Comparison of ENCODE assay signal across 6 cellular contexts in the genomic region with DNA sequence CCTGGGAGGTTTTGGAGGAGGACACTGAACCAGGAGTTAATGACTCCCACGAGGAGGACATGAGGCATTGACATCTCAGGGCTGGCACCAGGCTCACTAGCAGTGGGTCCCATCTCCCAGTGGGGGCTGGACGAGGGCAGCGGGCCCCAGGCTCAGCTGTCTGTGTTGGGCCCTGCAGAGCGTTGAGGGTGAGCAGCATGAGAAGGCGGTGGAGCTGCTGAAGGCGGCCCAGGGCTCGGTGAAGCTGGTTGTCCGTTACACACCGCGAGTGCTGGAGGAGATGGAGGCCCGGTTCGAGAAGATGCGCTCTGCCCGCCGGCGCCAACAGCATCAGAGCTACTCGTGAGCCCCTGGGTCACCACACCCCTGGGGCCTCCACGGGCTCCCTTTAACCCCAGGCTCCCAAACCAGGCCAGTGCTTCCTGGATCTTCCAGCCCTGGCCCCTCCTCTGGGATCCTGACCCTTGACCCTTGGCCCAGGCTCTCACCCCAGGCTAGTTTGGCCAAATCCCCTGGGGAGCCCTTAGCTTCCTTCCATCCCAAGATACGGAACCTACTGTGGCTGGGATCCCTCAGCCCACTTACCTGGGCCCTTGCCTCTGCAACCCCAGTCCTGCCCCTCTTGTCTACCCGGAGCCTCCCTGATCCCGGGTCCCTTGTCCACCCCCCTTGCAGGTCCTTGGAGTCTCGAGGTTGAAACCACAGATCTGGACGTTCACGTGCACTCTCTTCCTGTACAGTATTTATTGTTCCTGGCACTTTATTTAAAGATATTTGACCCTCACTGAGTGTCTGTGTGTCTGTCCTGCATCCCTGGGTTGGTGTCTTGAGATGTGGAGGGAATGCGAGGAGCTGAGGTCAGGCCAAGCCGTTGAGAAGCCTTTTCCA. TPM values are rescaled to one million over a fixed set of nuclear protein-coding genes. Genes with fewer than 3 reads are reported as not detected.
DNase-seq lines count a peak whose midpoint lies in the region; FAIRE-seq and TF ChIP-seq lines count a peak whose summit lies in the region.

No MANE protein-coding gene starts in this region.

- H2AFZ ChIP-seq in astrocyte (ENCODE audit: low read depth, low read length) = peak overlapping the region; percentile 87

- DNase-seq in astrocyte (ENCODE audit: low read depth) (no peak), LoVo (ENCODE audit: low spot score) (no peak), kidney glomerular epithelial cell (lab: John Stamatoyannopoulos, UW) (no peak), GOT3 (lab: John Stamatoyannopoulos, UW) (no peak)

- H3K4me1 Mint-ChIP-seq in astrocyte (ENCODE audit: low read depth, unreplicated experiment) = peaks cover 10% of the 10 kb centered on the region

- no peaks in the 10 kb centered on the region for H3K9me3 ChIP-seq in ES-I3 (ENCODE audit: control insufficient read depth, insufficient read depth, low read length)
- H3K9me3 ChIP-seq in astrocyte (ENCODE audit: insufficient read depth, low read depth, low read length) = no peaks in the 10 kb centered on the region
- H3K9me3 ChIP-seq in muscle layer of duodenum (ENCODE audit: control insufficient read depth in 1 of 2, low read length in 2 of 2) = no peaks in the 10 kb centered on the region

- H3K9ac ChIP-seq in ES-I3 (ENCODE audit: low read depth, low read length) (peak overlapping the region; percentile 90; the same call in 1 of the 2 replicates), astrocyte (ENCODE audit: low read length) (peak overlapping the region; percentile 83)

- H3K4me3 ChIP-seq in astrocyte (ENCODE audit: insufficient read depth, low read depth, low read length) = peak overlapping the region; percentile 72
- peak overlapping the region; percentile 54 to 55 for H3K4me3 ChIP-seq in muscle layer of duodenum (ENCODE audit: low read depth in 1 of 2, low read length in 2 of 2)

- H3K27ac ChIP-seq in astrocyte (ENCODE audit: low read depth, low read length) (no peak overlapping the region), muscle layer of duodenum (ENCODE audit: low read length) (peak overlapping the region; percentile 90)

- peaks cover 2% of the 10 kb centered on the region for H3K9me3 Mint-ChIP-seq in astrocyte (ENCODE audit: unreplicated experiment)

- H3K4me3 Mint-ChIP-seq in astrocyte (ENCODE audit: unreplicated experiment) = peak overlapping the region; percentile 87

- no peak for TF ChIP-seq CTCF in astrocyte (IDR thresholded peaks at IDR 0.05; ENCODE audit: insufficient read depth, low read depth, low read length)

- FAIRE-seq in astrocyte (lab: Jason Lieb, UNC) = no peak

- peak overlapping the region; percentile 77 for H3K27ac Mint-ChIP-seq in astrocyte (ENCODE audit: unreplicated experiment)

- peaks cover 9% of the 10 kb centered on the region for H3K36me3 Mint-ChIP-seq in astrocyte (ENCODE audit: low read depth, unreplicated experiment)

- peaks cover 11% of the 10 kb centered on the region for H3K27me3 Mint-ChIP-seq in astrocyte (ENCODE audit: low read depth, unreplicated experiment)

- no peaks in the 10 kb centered on the region for H3K79me2 ChIP-seq in astrocyte (ENCODE audit: insufficient read depth, low read length)

- H3K36me3 ChIP-seq in ES-I3 (ENCODE audit: insufficient read depth, low read length) (no peaks in the 10 kb centered on the region), astrocyte (ENCODE audit: insufficient read depth, low read length) (no peaks in the 10 kb centered on the region), muscle layer of duodenum (ENCODE audit: control insufficient read depth in 1 of 2, insufficient read depth in 2 of 2, low read length in 2 of 2) (no peaks in the 10 kb centered on the region)

- peak overlapping the region; percentile 94 for H3K4me2 ChIP-seq in astrocyte (ENCODE audit: low read length)

- H3K27me3 ChIP-seq in astrocyte (ENCODE audit: insufficient read depth, low read length) = peaks cover 6% of the 10 kb centered on the region
- no peaks in the 10 kb centered on the region for H3K27me3 ChIP-seq in muscle layer of duodenum (ENCODE audit: low read depth, low read length)

- H3K4me1 ChIP-seq in ES-I3 (ENCODE audit: insufficient read depth, low read length) (no peaks in the 10 kb centered on the region; the same call in 1 of the 2 replicates), astrocyte (ENCODE audit: insufficient read depth, low read length) (peaks cover 18% of the 10 kb centered on the region), muscle layer of duodenum (ENCODE audit: control insufficient read depth in 1 of 2, insufficient read depth in 2 of 2, low read length in 2 of 2) (peaks cover 9 to 35% of the 10 kb centered on the region in 2 donors)

- H4K20me1 ChIP-seq in astrocyte (ENCODE audit: insufficient read depth, low read length) = peaks cover 28% of the 10 kb centered on the region

RNA-seq across cellular contexts. Expression of a gene that starts 1.0 kb away (rescaled TPM):
- 0.73 and 1.4 TPM in 2 replicates for total RNA-seq in astrocyte

RNA-seq across cellular contexts. Expression of a gene that starts 1.4 kb away (rescaled TPM):
- 9.2 and 11.7 TPM in 2 replicates for total RNA-seq in astrocyte

RNA-seq across cellular contexts. Expression of a gene that starts 3.8 kb away (rescaled TPM):
- 8.9 and 9.7 TPM in 2 replicates for total RNA-seq in astrocyte

RNA-seq across cellular contexts. Expression of a gene that starts 32.7 kb away (rescaled TPM):
- 173 and 177 TPM in 2 replicates for total RNA-seq in astrocyte

RNA-seq across cellular contexts. Expression of a gene that starts 37.3 kb away (rescaled TPM):
- total RNA-seq in astrocyte = not detected in 2 replicates
